27 cellular contexts compared by ENCODE assay signal in the genomic region with DNA sequence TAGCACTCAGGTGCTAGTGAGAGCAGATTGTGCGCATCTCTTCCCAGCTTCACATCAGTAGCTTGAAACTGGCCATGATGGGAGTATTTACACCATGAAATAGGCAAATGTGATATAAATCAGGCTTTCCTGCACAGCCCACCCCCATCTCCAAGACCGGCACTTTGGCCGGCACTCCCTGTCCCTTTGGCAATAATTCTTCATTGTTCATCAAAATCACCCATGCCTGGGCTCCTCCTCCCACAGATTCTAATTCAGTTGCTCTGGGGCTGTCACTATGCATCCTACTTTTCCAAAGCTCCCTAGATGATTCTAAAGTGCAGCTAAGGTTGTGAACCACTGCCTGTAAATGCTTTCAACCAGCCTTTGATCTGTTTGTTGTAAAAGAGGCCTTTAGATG.
"Had no signal": no experiment of that assay in that cellular context is flagged by ENCODE, and none has a peak within 500 bp of the region (broad histone marks: within the 10 kb centered on the region; RNA-seq: fewer than 3 reads in every experiment).

No MANE protein-coding gene starts in this region.

- H3K9me3 ChIP-seq: esophagus muscularis mucosa, gastrocnemius medialis, heart right ventricle, left lung, lower lobe of right lung, mucosa of descending colon had no signal

- H3K4me1 Mint-ChIP-seq: immature natural killer cell, naive B cell had no signal

- DNase-seq: dermis blood vessel endothelial cell; dorsolateral prefrontal cortex; effector CD4-positive, alpha-beta T cell; effector memory CD4-positive, alpha-beta T cell; foreskin fibroblast; foreskin melanocyte; gastrocnemius medialis; glutamatergic neuron; head of caudate nucleus; heart right ventricle; hippocampal formation; immature natural killer cell; islet precursor cell; kidney; kidney glomerular epithelial cell; left colon; left lung; left ventricle myocardium superior; lower lobe of right lung; mesenchymal stem cell; mucosa of descending colon; naive B cell had no signal

- H3K27me3 ChIP-seq: gastrocnemius medialis had no signal

- H3K27ac ChIP-seq: coronary artery, dorsolateral prefrontal cortex, esophagus muscularis mucosa, gastrocnemius medialis, heart right ventricle, left lung, lower lobe of right lung had no signal

- H3K36me3 ChIP-seq: esophagus muscularis mucosa, gastrocnemius medialis, heart right ventricle, left lung, lower lobe of right lung had no signal

- H3K4me1 ChIP-seq: esophagus muscularis mucosa, gastrocnemius medialis, left lung, lower lobe of right lung had no signal

- H3K9me3 Mint-ChIP-seq: immature natural killer cell, mesothelial cell of epicardium, naive B cell had no signal

- H3K27ac Mint-ChIP-seq: immature natural killer cell, mesothelial cell of epicardium had no signal

- H3K36me3 Mint-ChIP-seq: immature natural killer cell, mesothelial cell of epicardium, naive B cell had no signal

- H3K4me3 ChIP-seq: coronary artery, dorsolateral prefrontal cortex, esophagus muscularis mucosa, gastrocnemius medialis, heart right ventricle, left lung, lower lobe of right lung, mucosa of descending colon had no signal

- FAIRE-seq: colon, endothelial cell of umbilical vein, kidney had no signal

- H3K4me3 Mint-ChIP-seq: immature natural killer cell, mesothelial cell of epicardium, naive B cell had no signal
